ENCODE assay signal across 31 cellular contexts in the genomic region with DNA sequence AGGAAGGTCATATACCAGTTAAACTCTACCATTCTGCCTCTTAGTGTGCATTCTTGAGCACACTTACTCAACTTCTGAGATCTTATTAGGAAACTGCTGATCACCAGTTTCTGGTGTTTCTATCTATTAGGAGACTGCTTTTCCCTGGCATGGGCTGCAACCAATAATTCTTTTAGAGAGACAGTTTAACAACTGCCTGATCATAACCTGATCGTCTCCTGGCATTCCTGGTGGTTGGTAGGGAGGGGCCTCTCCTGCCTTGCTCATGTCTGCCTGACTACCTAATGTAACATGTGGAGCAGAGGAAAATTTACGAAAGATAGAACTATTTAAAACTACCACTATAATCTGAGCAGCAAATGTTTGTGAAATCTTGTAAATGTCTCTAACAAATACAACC.
"Had no signal": no experiment of that assay in that cellular context is flagged by ENCODE, and none has a peak within 500 bp of the region (broad histone marks: within the 10 kb centered on the region; RNA-seq: fewer than 3 reads in every experiment).

No MANE protein-coding gene starts in this region.

- H3K36me3 ChIP-seq: brain microvascular endothelial cell, gastroesophageal sphincter, ovary, uterus, WERI-Rb-1 had no signal

- H3K27ac Mint-ChIP-seq: activated CD4-positive, alpha-beta memory T cell treated with anti-CD3 and anti-CD28 coated beads, Interleukin-2, amount 10 ng/mL, durations not matched to agents 7 days and 5 days; activated CD4-positive, alpha-beta T cell treated with anti-CD3 and anti-CD28 coated beads, Interleukin-2, amount 10 ng/mL, durations not matched to agents 7 days and 5 days; activated T-cell treated with anti-CD3 and anti-CD28 coated beads, Interleukin-2, amount 50 U/mL, for 24 hours; effector memory CD8-positive, alpha-beta T cell; natural killer cell treated with Interleukin-12 subunit alpha and Interleukin-12 subunit beta and Interleukin-15 and Interleukin-18, amount 100 ng/mL, for 72 hours; progenitor cell of endocrine pancreas; stimulated activated memory B cell treated with anti-CD40 and anti-IgM and Interleukin-4, amounts not matched to agents 10 μg/mL and 1 μg/mL and 100 μg/mL, for 72 hours; stimulated activated naive CD8-positive, alpha-beta T cell treated with anti-CD3 and anti-CD28 coated beads, Interleukin-15, amount 100 ng/mL, for 72 hours; T-helper 17 cell; type B pancreatic cell had no signal

- H3K27ac ChIP-seq: brain microvascular endothelial cell, gastroesophageal sphincter, hepatocyte, ovary, skin epidermis, uterus, WERI-Rb-1 had no signal

- H3K36me3 Mint-ChIP-seq: natural killer cell treated with Interleukin-12 subunit alpha and Interleukin-12 subunit beta and Interleukin-15 and Interleukin-18, amount 100 ng/mL, for 72 hours; stimulated activated memory B cell treated with anti-CD40 and anti-IgM and Interleukin-4, amounts not matched to agents 10 μg/mL and 1 μg/mL and 100 μg/mL, for 72 hours; type B pancreatic cell had no signal

- ATAC-seq: effector memory CD8-positive, alpha-beta T cell; gastroesophageal sphincter; left colon; natural killer cell treated with Interleukin-12 subunit alpha and Interleukin-12 subunit beta and Interleukin-15 and Interleukin-18, amount 100 ng/mL, for 72 hours; sciatic nerve; stimulated activated naive CD8-positive, alpha-beta T cell treated with anti-CD3 and anti-CD28 coated beads, Interleukin-15, amount 100 ng/mL, for 72 hours; T-helper 17 cell had no signal

- H3K27me3 ChIP-seq: brain microvascular endothelial cell, gastroesophageal sphincter, hepatocyte, ovary, uterus had no signal

- H3K4me3 ChIP-seq: gastroesophageal sphincter, hepatocyte, ovary, skin epidermis, uterus had no signal

- H3K4me2 ChIP-seq: hepatocyte had no signal

- H3K27me3 Mint-ChIP-seq: activated CD4-positive, alpha-beta memory T cell treated with anti-CD3 and anti-CD28 coated beads, Interleukin-2, amount 10 ng/mL, durations not matched to agents 7 days and 5 days; activated CD4-positive, alpha-beta T cell treated with anti-CD3 and anti-CD28 coated beads, Interleukin-2, amount 10 ng/mL, durations not matched to agents 7 days and 5 days; activated T-cell treated with anti-CD3 and anti-CD28 coated beads, Interleukin-2, amount 50 U/mL, for 24 hours; effector memory CD8-positive, alpha-beta T cell; natural killer cell treated with Interleukin-12 subunit alpha and Interleukin-12 subunit beta and Interleukin-15 and Interleukin-18, amount 100 ng/mL, for 72 hours; progenitor cell of endocrine pancreas; stimulated activated memory B cell treated with anti-CD40 and anti-IgM and Interleukin-4, amounts not matched to agents 10 μg/mL and 1 μg/mL and 100 μg/mL, for 72 hours; stimulated activated naive CD8-positive, alpha-beta T cell treated with anti-CD3 and anti-CD28 coated beads, Interleukin-15, amount 100 ng/mL, for 72 hours; T-helper 17 cell; type B pancreatic cell had no signal

- H2AFZ ChIP-seq: hepatocyte had no signal

- DNase-seq: activated CD4-positive, alpha-beta memory T cell treated with anti-CD3 and anti-CD28 coated beads, Interleukin-2, amount 10 ng/mL, durations not matched to agents 7 days and 5 days; activated CD4-positive, alpha-beta T cell treated with anti-CD3 and anti-CD28 coated beads, Interleukin-2, amount 10 ng/mL, durations not matched to agents 7 days and 5 days; activated CD4-positive, CD25-positive, alpha-beta regulatory T cell treated with anti-CD3 and anti-CD28 coated beads, Interleukin-2, amount 50 U/mL, for 72 hours; activated CD8-positive, alpha-beta memory T cell treated with anti-CD3 and anti-CD28 coated beads, Interleukin-2, amount 50 U/mL, for 48 hours; activated gamma-delta T cell; activated naive CD4-positive, alpha-beta T cell treated with anti-CD3 and anti-CD28 coated beads, Interleukin-2, amount 50 U/mL, for 16 hours; activated T-cell treated with anti-CD3 and anti-CD28 coated beads, Interleukin-2, amount 50 U/mL, for 24 hours; amniotic stem cell; brain microvascular endothelial cell; caudate nucleus; cortex of kidney; effector memory CD8-positive, alpha-beta T cell; left colon; ovary; retina; stimulated activated CD4-positive, alpha-beta T cell treated with anti-CD3 and anti-CD28 coated beads, Interleukin-1b, Interleukin-23, amount 100 ng/mL, for 48 hours; stimulated activated CD4-positive, alpha-beta T cell treated with anti-CD3 and anti-CD28 coated beads, Interleukin-4, amount 100 ng/mL, for 4 hours; stimulated activated CD8-positive, alpha-beta memory T cell treated with anti-CD3 and anti-CD28 coated beads, Interleukin-4, amount 100 ng/mL, for 48 hours; stimulated activated naive CD8-positive, alpha-beta T cell treated with anti-CD3 and anti-CD28 coated beads, Interleukin-15, amount 100 ng/mL, for 72 hours; T-helper 17 cell; T1000; uterus; WERI-Rb-1 had no signal

- H3K4me3 Mint-ChIP-seq: activated CD4-positive, alpha-beta memory T cell treated with anti-CD3 and anti-CD28 coated beads, Interleukin-2, amount 10 ng/mL, durations not matched to agents 7 days and 5 days; activated CD4-positive, alpha-beta T cell treated with anti-CD3 and anti-CD28 coated beads, Interleukin-2, amount 10 ng/mL, durations not matched to agents 7 days and 5 days; activated T-cell treated with anti-CD3 and anti-CD28 coated beads, Interleukin-2, amount 50 U/mL, for 24 hours; effector memory CD8-positive, alpha-beta T cell; natural killer cell treated with Interleukin-12 subunit alpha and Interleukin-12 subunit beta and Interleukin-15 and Interleukin-18, amount 100 ng/mL, for 72 hours; stimulated activated memory B cell treated with anti-CD40 and anti-IgM and Interleukin-4, amounts not matched to agents 10 μg/mL and 1 μg/mL and 100 μg/mL, for 72 hours; stimulated activated naive CD8-positive, alpha-beta T cell treated with anti-CD3 and anti-CD28 coated beads, Interleukin-15, amount 100 ng/mL, for 72 hours; T-helper 17 cell; type B pancreatic cell had no signal

- H3K79me2 ChIP-seq: hepatocyte had no signal

- H3K4me1 ChIP-seq: gastroesophageal sphincter, uterus had no signal

- H3K9me3 Mint-ChIP-seq: activated CD4-positive, alpha-beta T cell treated with anti-CD3 and anti-CD28 coated beads, Interleukin-2, amount 10 ng/mL, durations not matched to agents 7 days and 5 days; stimulated activated memory B cell treated with anti-CD40 and anti-IgM and Interleukin-4, amounts not matched to agents 10 μg/mL and 1 μg/mL and 100 μg/mL, for 72 hours; type B pancreatic cell had no signal

- H3K4me1 Mint-ChIP-seq: activated CD4-positive, alpha-beta memory T cell treated with anti-CD3 and anti-CD28 coated beads, Interleukin-2, amount 10 ng/mL, durations not matched to agents 7 days and 5 days; activated CD4-positive, alpha-beta T cell treated with anti-CD3 and anti-CD28 coated beads, Interleukin-2, amount 10 ng/mL, durations not matched to agents 7 days and 5 days; stimulated activated memory B cell treated with anti-CD40 and anti-IgM and Interleukin-4, amounts not matched to agents 10 μg/mL and 1 μg/mL and 100 μg/mL, for 72 hours; stimulated activated naive CD8-positive, alpha-beta T cell treated with anti-CD3 and anti-CD28 coated beads, Interleukin-15, amount 100 ng/mL, for 72 hours; T-helper 17 cell had no signal

- H3K9me3 ChIP-seq: gastroesophageal sphincter, ovary, uterus had no signal
